ENCODE assay signal across 1 cellular context in the genomic region with DNA sequence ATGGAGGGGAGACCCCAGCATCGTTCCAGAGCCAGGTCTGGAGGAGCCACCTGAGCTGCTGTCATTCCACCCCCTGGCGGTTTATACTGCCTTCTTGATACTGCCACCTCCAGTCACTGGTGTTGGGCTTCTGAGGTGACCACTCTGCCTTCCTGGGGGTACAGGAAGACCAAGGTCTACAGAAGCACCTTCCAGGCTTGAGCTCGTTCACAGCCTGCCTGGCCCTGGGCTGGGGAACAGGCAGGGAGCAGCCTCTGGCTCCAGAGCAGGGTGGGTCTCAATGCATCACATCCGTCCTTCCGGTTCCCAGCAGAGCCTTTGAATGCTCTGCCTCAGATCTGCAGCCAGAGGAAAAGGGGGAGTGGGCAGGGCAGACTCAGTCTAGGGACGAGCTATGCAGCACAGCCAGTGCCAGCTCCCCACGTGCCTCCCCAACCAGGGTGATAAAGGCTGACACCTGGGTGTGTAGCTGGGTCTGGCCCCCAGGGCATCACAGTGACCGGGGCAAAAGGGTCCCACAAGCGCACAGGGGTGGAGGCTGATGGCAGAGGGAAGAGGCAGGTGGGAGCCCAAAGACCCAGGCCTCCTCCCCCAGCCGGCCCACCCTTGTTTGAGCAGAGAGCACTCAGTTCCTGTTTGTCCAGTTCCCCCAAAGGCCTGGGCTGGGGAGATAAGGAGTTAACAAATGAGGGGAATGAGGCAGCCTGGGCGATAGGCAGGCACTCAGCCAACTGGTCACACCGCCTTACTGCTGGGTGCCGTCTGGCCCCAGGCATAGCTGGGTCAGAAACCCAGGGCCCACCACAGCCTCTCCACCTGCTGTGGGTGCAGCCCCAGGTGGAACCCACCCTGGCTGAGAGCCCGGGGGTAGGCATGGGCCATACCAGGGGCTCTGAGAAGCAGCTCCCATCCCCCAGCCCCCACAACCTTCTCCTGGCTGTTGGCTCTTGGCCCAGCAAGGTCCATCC.
A peak's percentile ranks its signal among the peaks of the same experiment; 100 is the strongest.
TF ChIP-seq lines count a peak whose summit lies in the region.

No MANE protein-coding gene starts in this region.

TF ChIP-seq in K562, 482 proteins besides CTCF, POLR2A, EP300 and RAD21 (continued from another document and continues in another):
- TF ChIP-seq, protein P1, sequence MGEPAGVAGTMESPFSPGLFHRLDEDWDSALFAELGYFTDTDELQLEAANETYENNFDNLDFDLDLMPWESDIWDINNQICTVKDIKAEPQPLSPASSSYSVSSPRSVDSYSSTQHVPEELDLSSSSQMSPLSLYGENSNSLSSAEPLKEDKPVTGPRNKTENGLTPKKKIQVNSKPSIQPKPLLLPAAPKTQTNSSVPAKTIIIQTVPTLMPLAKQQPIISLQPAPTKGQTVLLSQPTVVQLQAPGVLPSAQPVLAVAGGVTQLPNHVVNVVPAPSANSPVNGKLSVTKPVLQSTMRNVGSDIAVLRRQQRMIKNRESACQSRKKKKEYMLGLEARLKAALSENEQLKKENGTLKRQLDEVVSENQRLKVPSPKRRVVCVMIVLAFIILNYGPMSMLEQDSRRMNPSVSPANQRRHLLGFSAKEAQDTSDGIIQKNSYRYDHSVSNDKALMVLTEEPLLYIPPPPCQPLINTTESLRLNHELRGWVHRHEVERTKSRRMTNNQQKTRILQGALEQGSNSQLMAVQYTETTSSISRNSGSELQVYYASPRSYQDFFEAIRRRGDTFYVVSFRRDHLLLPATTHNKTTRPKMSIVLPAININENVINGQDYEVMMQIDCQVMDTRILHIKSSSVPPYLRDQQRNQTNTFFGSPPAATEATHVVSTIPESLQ (CRISPR knock-in tag; IDR thresholded peaks at IDR 0.05): no peak
- no peak for TF ChIP-seq ZNF583 (CRISPR knock-in tag; IDR thresholded peaks at IDR 0.05)
- TF ChIP-seq, protein P2, sequence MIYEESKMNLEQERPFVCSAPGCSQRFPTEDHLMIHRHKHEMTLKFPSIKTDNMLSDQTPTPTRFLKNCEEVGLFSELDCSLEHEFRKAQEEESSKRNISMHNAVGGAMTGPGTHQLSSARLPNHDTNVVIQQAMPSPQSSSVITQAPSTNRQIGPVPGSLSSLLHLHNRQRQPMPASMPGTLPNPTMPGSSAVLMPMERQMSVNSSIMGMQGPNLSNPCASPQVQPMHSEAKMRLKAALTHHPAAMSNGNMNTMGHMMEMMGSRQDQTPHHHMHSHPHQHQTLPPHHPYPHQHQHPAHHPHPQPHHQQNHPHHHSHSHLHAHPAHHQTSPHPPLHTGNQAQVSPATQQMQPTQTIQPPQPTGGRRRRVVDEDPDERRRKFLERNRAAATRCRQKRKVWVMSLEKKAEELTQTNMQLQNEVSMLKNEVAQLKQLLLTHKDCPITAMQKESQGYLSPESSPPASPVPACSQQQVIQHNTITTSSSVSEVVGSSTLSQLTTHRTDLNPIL (CRISPR knock-in tag; IDR thresholded peaks at IDR 0.05): no peak
- TF ChIP-seq ZNF217 (CRISPR knock-in tag; IDR thresholded peaks at IDR 0.05): no peak
- TF ChIP-seq, protein P3, sequence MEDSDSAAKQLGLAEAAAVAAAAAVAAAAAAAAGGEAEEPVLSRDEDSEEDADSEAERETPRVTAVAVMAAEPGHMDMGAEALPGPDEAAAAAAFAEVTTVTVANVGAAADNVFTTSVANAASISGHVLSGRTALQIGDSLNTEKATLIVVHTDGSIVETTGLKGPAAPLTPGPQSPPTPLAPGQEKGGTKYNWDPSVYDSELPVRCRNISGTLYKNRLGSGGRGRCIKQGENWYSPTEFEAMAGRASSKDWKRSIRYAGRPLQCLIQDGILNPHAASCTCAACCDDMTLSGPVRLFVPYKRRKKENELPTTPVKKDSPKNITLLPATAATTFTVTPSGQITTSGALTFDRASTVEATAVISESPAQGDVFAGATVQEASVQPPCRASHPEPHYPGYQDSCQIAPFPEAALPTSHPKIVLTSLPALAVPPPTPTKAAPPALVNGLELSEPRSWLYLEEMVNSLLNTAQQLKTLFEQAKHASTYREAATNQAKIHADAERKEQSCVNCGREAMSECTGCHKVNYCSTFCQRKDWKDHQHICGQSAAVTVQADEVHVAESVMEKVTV (CRISPR knock-in tag; IDR thresholded peaks at IDR 0.05): no peak
- TF ChIP-seq LEF1 (IDR thresholded peaks at IDR 0.05): peak; percentile 69
- TF ChIP-seq GATAD2A (IDR thresholded peaks at IDR 0.05): no peak
- TF ChIP-seq, protein P4, sequence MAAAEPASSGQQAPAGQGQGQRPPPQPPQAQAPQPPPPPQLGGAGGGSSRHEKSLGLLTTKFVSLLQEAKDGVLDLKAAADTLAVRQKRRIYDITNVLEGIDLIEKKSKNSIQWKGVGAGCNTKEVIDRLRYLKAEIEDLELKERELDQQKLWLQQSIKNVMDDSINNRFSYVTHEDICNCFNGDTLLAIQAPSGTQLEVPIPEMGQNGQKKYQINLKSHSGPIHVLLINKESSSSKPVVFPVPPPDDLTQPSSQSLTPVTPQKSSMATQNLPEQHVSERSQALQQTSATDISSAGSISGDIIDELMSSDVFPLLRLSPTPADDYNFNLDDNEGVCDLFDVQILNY (CRISPR knock-in tag; IDR thresholded peaks at IDR 0.05): no peak
- TF ChIP-seq, protein P5, sequence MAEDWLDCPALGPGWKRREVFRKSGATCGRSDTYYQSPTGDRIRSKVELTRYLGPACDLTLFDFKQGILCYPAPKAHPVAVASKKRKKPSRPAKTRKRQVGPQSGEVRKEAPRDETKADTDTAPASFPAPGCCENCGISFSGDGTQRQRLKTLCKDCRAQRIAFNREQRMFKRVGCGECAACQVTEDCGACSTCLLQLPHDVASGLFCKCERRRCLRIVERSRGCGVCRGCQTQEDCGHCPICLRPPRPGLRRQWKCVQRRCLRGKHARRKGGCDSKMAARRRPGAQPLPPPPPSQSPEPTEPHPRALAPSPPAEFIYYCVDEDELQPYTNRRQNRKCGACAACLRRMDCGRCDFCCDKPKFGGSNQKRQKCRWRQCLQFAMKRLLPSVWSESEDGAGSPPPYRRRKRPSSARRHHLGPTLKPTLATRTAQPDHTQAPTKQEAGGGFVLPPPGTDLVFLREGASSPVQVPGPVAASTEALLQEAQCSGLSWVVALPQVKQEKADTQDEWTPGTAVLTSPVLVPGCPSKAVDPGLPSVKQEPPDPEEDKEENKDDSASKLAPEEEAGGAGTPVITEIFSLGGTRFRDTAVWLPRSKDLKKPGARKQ (CRISPR knock-in tag; IDR thresholded peaks at IDR 0.05): no peak
- no peak for TF ChIP-seq ZNF324 (CRISPR knock-in tag; IDR thresholded peaks at IDR 0.05)
- no peak for TF ChIP-seq RBM14 (IDR thresholded peaks at IDR 0.05; ENCODE audit: borderline replicate concordance, insufficient read depth, low read depth, low read length)
- peak; percentile 96 for TF ChIP-seq ARID1B (IDR thresholded peaks at IDR 0.05)
- TF ChIP-seq, protein P6, sequence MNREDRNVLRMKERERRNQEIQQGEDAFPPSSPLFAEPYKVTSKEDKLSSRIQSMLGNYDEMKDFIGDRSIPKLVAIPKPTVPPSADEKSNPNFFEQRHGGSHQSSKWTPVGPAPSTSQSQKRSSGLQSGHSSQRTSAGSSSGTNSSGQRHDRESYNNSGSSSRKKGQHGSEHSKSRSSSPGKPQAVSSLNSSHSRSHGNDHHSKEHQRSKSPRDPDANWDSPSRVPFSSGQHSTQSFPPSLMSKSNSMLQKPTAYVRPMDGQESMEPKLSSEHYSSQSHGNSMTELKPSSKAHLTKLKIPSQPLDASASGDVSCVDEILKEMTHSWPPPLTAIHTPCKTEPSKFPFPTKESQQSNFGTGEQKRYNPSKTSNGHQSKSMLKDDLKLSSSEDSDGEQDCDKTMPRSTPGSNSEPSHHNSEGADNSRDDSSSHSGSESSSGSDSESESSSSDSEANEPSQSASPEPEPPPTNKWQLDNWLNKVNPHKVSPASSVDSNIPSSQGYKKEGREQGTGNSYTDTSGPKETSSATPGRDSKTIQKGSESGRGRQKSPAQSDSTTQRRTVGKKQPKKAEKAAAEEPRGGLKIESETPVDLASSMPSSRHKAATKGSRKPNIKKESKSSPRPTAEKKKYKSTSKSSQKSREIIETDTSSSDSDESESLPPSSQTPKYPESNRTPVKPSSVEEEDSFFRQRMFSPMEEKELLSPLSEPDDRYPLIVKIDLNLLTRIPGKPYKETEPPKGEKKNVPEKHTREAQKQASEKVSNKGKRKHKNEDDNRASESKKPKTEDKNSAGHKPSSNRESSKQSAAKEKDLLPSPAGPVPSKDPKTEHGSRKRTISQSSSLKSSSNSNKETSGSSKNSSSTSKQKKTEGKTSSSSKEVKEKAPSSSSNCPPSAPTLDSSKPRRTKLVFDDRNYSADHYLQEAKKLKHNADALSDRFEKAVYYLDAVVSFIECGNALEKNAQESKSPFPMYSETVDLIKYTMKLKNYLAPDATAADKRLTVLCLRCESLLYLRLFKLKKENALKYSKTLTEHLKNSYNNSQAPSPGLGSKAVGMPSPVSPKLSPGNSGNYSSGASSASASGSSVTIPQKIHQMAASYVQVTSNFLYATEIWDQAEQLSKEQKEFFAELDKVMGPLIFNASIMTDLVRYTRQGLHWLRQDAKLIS (CRISPR knock-in tag; IDR thresholded peaks at IDR 0.05): 0 out of 2 replicates have a peak, but pooled peaks have one; percentile 58
- TF ChIP-seq FOS (IDR thresholded peaks at IDR 0.05; ENCODE audit: extremely low read depth, insufficient read length): no peak
- TF ChIP-seq PTBP1 (IDR thresholded peaks at IDR 0.05; ENCODE audit: low read depth, low read length): no peak
- TF ChIP-seq KLF6 (CRISPR knock-in tag; IDR thresholded peaks at IDR 0.05; ENCODE audit: borderline replicate concordance): no peak
- TF ChIP-seq ILF3 (IDR thresholded peaks at IDR 0.05; ENCODE audit: borderline replicate concordance): no peak
- TF ChIP-seq KLF13 (tag; IDR thresholded peaks at IDR 0.05; ENCODE audit: borderline replicate concordance, low read depth): no peak
- no peak for TF ChIP-seq ZNF408 (CRISPR knock-in tag; IDR thresholded peaks at IDR 0.05; ENCODE audit: low read depth)
- 0 out of 4 replicates have a peak, but pooled peaks of 1 of the 2 experiments have one; percentile 35 for TF ChIP-seq NONO (IDR thresholded peaks at IDR 0.05; ENCODE audit: low read depth in 2 of 2, low read length in 1 of 2)
- TF ChIP-seq, protein P7, sequence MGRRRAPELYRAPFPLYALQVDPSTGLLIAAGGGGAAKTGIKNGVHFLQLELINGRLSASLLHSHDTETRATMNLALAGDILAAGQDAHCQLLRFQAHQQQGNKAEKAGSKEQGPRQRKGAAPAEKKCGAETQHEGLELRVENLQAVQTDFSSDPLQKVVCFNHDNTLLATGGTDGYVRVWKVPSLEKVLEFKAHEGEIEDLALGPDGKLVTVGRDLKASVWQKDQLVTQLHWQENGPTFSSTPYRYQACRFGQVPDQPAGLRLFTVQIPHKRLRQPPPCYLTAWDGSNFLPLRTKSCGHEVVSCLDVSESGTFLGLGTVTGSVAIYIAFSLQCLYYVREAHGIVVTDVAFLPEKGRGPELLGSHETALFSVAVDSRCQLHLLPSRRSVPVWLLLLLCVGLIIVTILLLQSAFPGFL (CRISPR knock-in tag; IDR thresholded peaks at IDR 0.05): no peak
- no peak for TF ChIP-seq MAFK (IDR thresholded peaks at IDR 0.05; ENCODE audit: low read length)
- TF ChIP-seq HDAC6 (IDR thresholded peaks at IDR 0.05; ENCODE audit: low read depth, low read length): no peak
- TF ChIP-seq, protein P8, sequence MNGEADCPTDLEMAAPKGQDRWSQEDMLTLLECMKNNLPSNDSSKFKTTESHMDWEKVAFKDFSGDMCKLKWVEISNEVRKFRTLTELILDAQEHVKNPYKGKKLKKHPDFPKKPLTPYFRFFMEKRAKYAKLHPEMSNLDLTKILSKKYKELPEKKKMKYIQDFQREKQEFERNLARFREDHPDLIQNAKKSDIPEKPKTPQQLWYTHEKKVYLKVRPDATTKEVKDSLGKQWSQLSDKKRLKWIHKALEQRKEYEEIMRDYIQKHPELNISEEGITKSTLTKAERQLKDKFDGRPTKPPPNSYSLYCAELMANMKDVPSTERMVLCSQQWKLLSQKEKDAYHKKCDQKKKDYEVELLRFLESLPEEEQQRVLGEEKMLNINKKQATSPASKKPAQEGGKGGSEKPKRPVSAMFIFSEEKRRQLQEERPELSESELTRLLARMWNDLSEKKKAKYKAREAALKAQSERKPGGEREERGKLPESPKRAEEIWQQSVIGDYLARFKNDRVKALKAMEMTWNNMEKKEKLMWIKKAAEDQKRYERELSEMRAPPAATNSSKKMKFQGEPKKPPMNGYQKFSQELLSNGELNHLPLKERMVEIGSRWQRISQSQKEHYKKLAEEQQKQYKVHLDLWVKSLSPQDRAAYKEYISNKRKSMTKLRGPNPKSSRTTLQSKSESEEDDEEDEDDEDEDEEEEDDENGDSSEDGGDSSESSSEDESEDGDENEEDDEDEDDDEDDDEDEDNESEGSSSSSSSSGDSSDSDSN (IDR thresholded peaks at IDR 0.05; ENCODE audit: borderline replicate concordance in 1 of 2, low read depth in 2 of 2, low read length in 2 of 2): 0 out of 4 replicates have a peak, but pooled peaks of 1 of the 2 experiments have one; percentile 36
- TF ChIP-seq NFIC (IDR thresholded peaks at IDR 0.05): peak; percentile 98
- TF ChIP-seq PRPF4 (IDR thresholded peaks at IDR 0.05; ENCODE audit: insufficient read depth, low read depth, low read length, poor library complexity, severe bottlenecking): no peak
- TF ChIP-seq, protein P9, sequence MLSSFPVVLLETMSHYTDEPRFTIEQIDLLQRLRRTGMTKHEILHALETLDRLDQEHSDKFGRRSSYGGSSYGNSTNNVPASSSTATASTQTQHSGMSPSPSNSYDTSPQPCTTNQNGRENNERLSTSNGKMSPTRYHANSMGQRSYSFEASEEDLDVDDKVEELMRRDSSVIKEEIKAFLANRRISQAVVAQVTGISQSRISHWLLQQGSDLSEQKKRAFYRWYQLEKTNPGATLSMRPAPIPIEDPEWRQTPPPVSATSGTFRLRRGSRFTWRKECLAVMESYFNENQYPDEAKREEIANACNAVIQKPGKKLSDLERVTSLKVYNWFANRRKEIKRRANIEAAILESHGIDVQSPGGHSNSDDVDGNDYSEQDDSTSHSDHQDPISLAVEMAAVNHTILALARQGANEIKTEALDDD (IDR thresholded peaks at IDR 0.05): 0 out of 2 replicates have a peak, but pooled peaks have one; percentile 31
- TF ChIP-seq, protein P10, sequence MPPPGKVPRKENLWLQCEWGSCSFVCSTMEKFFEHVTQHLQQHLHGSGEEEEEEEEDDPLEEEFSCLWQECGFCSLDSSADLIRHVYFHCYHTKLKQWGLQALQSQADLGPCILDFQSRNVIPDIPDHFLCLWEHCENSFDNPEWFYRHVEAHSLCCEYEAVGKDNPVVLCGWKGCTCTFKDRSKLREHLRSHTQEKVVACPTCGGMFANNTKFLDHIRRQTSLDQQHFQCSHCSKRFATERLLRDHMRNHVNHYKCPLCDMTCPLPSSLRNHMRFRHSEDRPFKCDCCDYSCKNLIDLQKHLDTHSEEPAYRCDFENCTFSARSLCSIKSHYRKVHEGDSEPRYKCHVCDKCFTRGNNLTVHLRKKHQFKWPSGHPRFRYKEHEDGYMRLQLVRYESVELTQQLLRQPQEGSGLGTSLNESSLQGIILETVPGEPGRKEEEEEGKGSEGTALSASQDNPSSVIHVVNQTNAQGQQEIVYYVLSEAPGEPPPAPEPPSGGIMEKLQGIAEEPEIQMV (tag; conservative IDR thresholded peaks at IDR 0.05; ENCODE audit: low read depth): no peak
- TF ChIP-seq, protein P11, sequence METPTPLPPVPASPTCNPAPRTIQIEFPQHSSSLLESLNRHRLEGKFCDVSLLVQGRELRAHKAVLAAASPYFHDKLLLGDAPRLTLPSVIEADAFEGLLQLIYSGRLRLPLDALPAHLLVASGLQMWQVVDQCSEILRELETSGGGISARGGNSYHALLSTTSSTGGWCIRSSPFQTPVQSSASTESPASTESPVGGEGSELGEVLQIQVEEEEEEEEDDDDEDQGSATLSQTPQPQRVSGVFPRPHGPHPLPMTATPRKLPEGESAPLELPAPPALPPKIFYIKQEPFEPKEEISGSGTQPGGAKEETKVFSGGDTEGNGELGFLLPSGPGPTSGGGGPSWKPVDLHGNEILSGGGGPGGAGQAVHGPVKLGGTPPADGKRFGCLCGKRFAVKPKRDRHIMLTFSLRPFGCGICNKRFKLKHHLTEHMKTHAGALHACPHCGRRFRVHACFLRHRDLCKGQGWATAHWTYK (CRISPR knock-in tag; IDR thresholded peaks at IDR 0.05): no peak; the same call in 1 of the 2 replicates
- no peak for TF ChIP-seq ZNF347 (CRISPR knock-in tag; IDR thresholded peaks at IDR 0.05; ENCODE audit: low read depth)
- no peak for TF ChIP-seq ZNF12 (CRISPR knock-in tag; IDR thresholded peaks at IDR 0.05)
- TF ChIP-seq NR2F6 (CRISPR knock-in tag; IDR thresholded peaks at IDR 0.05): no peak
